ENCODE assay signal across 8 cellular contexts in genomic region chr1:244651956-244652698, GRCh38. TPM values are rescaled to one million over a fixed set of nuclear protein-coding genes. Genes with fewer than 3 reads are reported as not detected.
DNase-seq lines count a peak whose midpoint lies in the region; ATAC-seq and TF ChIP-seq lines count a peak whose summit lies in the region.

No MANE protein-coding gene starts in this region.

- peaks cover 0 to 4% of the 10 kb centered on the region in 2 donors for H3K36me3 ChIP-seq in ascending aorta
- no peaks in the 10 kb centered on the region for H3K36me3 ChIP-seq in thyroid gland

- no peak for DNase-seq in activated T-cell treated with anti-CD3 and anti-CD28 coated beads, Interleukin-2, amount 50 U/mL, for 4 hours
- no peak for DNase-seq in activated T-cell treated with anti-CD3 and anti-CD28 coated beads, Interleukin-2, amount 50 U/mL, for 1 hour
- no peak for DNase-seq in ascending aorta (ENCODE audit: low spot score in 2 of 2)
- no peak for DNase-seq in lower leg skin (ENCODE audit: low spot score in 2 of 2)
- DNase-seq in thyroid gland = no peak
- no peak for DNase-seq in GM20000 (ENCODE audit: low spot score)
- DNase-seq in GDM1 (lab: John Stamatoyannopoulos, UW) = no peak

- H3K4me1 ChIP-seq in ascending aorta (peaks cover 0 to 18% of the 10 kb centered on the region in 2 donors), thyroid gland (peaks cover 6 to 17% of the 10 kb centered on the region in 2 donors)

- H3K9me3 Mint-ChIP-seq in activated T-cell treated with anti-CD3 and anti-CD28 coated beads, Interleukin-2, amount 50 U/mL, for 4 hours = no peaks in the 10 kb centered on the region

- peaks cover under 1% of the 10 kb centered on the region for H3K36me3 Mint-ChIP-seq in activated T-cell treated with anti-CD3 and anti-CD28 coated beads, Interleukin-2, amount 50 U/mL, for 4 hours (ENCODE audit: insufficient read depth)

- H3K9me3 ChIP-seq in ascending aorta (no peaks in the 10 kb centered on the region), thyroid gland (no peaks in the 10 kb centered on the region)

- intact Hi-C loops in ascending aorta (cut with DNase I) (loop anchor here (1.0 to 5.0 kb wide), 7 partner anchors 49 to 1395 kb away; partner anchors contain the start of genes CEP170 and SDCCAG8), lower leg skin (cut with DNase I; ENCODE audit: low total_unique reads) (no loop called here), thyroid gland (cut with DNase I) (loop anchor here (5.0 kb wide), 2 partner anchors 200 to 315 kb away; partner anchors contain the start of gene ADSS2)

- no peak for TF ChIP-seq CTCF in ascending aorta (IDR thresholded peaks at IDR 0.05)
- no peak for TF ChIP-seq CTCF in lower leg skin (IDR thresholded peaks at IDR 0.05)
- no peak for TF ChIP-seq CTCF in thyroid gland (IDR thresholded peaks at IDR 0.05)
- no peak for TF ChIP-seq CTCF in GM20000 (IDR thresholded peaks at IDR 0.05; ENCODE audit: extremely low read depth, missing control alignments)

- H3K27me3 ChIP-seq in ascending aorta (no peaks in the 10 kb centered on the region), thyroid gland (no peaks in the 10 kb centered on the region)

- H3K4me3 ChIP-seq in ascending aorta = peak overlapping the region; percentile 51 to 69
- peak overlapping the region; percentile 2 for H3K4me3 ChIP-seq in lower leg skin (ENCODE audit: low read depth, poor library complexity, severe bottlenecking)
- peak overlapping the region; percentile 1 to 31 (median 8) for H3K4me3 ChIP-seq in thyroid gland (replicated peaks in 1 of 3)

- H3K4me1 Mint-ChIP-seq in activated T-cell treated with anti-CD3 and anti-CD28 coated beads, Interleukin-2, amount 50 U/mL, for 4 hours (ENCODE audit: low read depth) = peaks cover 12% of the 10 kb centered on the region

- peak overlapping the region; percentile 77 for H3K4me3 Mint-ChIP-seq in activated T-cell treated with anti-CD3 and anti-CD28 coated beads, Interleukin-2, amount 50 U/mL, for 4 hours

- ATAC-seq in activated T-cell treated with anti-CD3 and anti-CD28 coated beads, Interleukin-2, amount 50 U/mL, for 4 hours = no peak
- no peak for ATAC-seq in GM21786 (IDR thresholded peaks at IDR 0.05; ENCODE audit: unreplicated experiment)

- no peaks in the 10 kb centered on the region for H3K27me3 Mint-ChIP-seq in activated T-cell treated with anti-CD3 and anti-CD28 coated beads, Interleukin-2, amount 50 U/mL, for 4 hours (ENCODE audit: low read depth)

- TF ChIP-seq POLR2A in lower leg skin (IDR thresholded peaks at IDR 0.05) (no peak), thyroid gland (IDR thresholded peaks at IDR 0.05) (no peak)

- H3K27ac ChIP-seq in ascending aorta = peak overlapping the region; percentile 58 to 68
- peak overlapping the region in 2 of 3 donors; percentile 69 to 95 for H3K27ac ChIP-seq in thyroid gland

- WGBS in lower leg skin, 2 donors = 32 to 36% methylated on average over 18 of the region's 18 CpGs
- 38 to 39% methylated on average over 17 to 18 of the region's 18 CpGs for WGBS in thyroid gland, 2 donors

RNA-seq across cellular contexts. Expression of gene DESI2, which starts 0.8 kb away (rescaled TPM):
- 10 to 100 TPM; 34.5 to 35.1 (median 34.9) TPM for total RNA-seq in activated T-cell treated with anti-CD3 and anti-CD28 coated beads, Interleukin-2, amount 50 U/mL, for 4 hours
- total RNA-seq in ascending aorta = 24.2 TPM
- 10 to 100 TPM; 25.2 to 30.2 (median 29.9) TPM for total RNA-seq in lower leg skin
- 10 to 100 TPM; 49.5 to 71.2 (median 57.5) TPM for total RNA-seq in thyroid gland

Comparison
In these comparisons a context has a peak if more than half of its experiments do, and no peak if none do; other contexts are left out.
1. H3K4me3 ChIP-seq: peak in every context shown above with its lines; median percentile 60 in ascending aorta; 8 in thyroid gland; 2 in lower leg skin.